Comparison of ENCODE assay signal across 1 cellular context in genomic region chr9:133151041-133151440, GRCh38.
TF ChIP-seq lines count a peak whose summit lies in the region.

No MANE protein-coding gene starts in this region.

TF ChIP-seq in K562, 482 proteins besides CTCF, POLR2A, EP300 and RAD21:
- TF ChIP-seq POLR2G (IDR thresholded peaks at IDR 0.05; ENCODE audit: low read depth, low read length) (peak; percentile 56), RBM22 (IDR thresholded peaks at IDR 0.05; ENCODE audit: low read depth, low read length, poor library complexity, severe bottlenecking) (no peak), ELF4 (CRISPR knock-in tag; IDR thresholded peaks at IDR 0.05) (0 out of 2 replicates have a peak, but pooled peaks have one; percentile 30), SUPT5H (IDR thresholded peaks at IDR 0.05) (peak; percentile 30; the same call in 1 of the 2 replicates), SAFB2 (IDR thresholded peaks at IDR 0.05; ENCODE audit: borderline replicate concordance, low read depth, low read length, severe bottlenecking) (no peak)
